In genomic region chr2:111178730-111179405, GRCh38 we compare ENCODE assay signal across 1 cellular context.
TF ChIP-seq lines count a peak whose summit lies in the region.

No MANE protein-coding gene starts in this region.

TF ChIP-seq in HepG2, 621 proteins besides CTCF, POLR2A, EP300 and RAD21 (continued from another document and continues in another):
- TF ChIP-seq ZBTB49 (CRISPR knock-in tag; IDR thresholded peaks at IDR 0.05; ENCODE audit: borderline replicate concordance) (peak; percentile 11; the same call in 1 of the 2 replicates), ZNF296 (CRISPR knock-in tag; conservative IDR thresholded peaks at IDR 0.05) (no peak), NONO (IDR thresholded peaks at IDR 0.05) (no peak), NONO (CRISPR knock-in tag; conservative IDR thresholded peaks at IDR 0.05) (no peak), HINFP (CRISPR knock-in tag; IDR thresholded peaks at IDR 0.05; ENCODE audit: low read depth) (peak; percentile 44; the same call in 1 of the 2 replicates), ZNF724P (CRISPR knock-in tag; IDR thresholded peaks at IDR 0.05; ENCODE audit: borderline replicate concordance) (no peak), ZNF253 (CRISPR knock-in tag; IDR thresholded peaks at IDR 0.05; ENCODE audit: borderline replicate concordance) (no peak; the same call in 1 of the 2 replicates), KIAA2018 (CRISPR knock-in tag; IDR thresholded peaks at IDR 0.05; ENCODE audit: borderline replicate concordance) (no peak), PAXIP1 (CRISPR knock-in tag; conservative IDR thresholded peaks at IDR 0.05) (peak; percentile 86), NBN (conservative IDR thresholded peaks at IDR 0.05) (no peak), XRCC5 (optimal IDR thresholded peaks at IDR 0.05; ENCODE audit: low read length) (peak; percentile 24), ZNF800 (CRISPR knock-in tag; IDR thresholded peaks at IDR 0.05) (no peak), ELF1 (CRISPR knock-in tag; IDR thresholded peaks at IDR 0.05) (0 out of 2 replicates have a peak, but pooled peaks have one; percentile 39), ZNF124 (CRISPR knock-in tag; IDR thresholded peaks at IDR 0.05) (no peak), XBP1 (CRISPR knock-in tag; IDR thresholded peaks at IDR 0.05) (no peak), ZNF354B (CRISPR knock-in tag; IDR thresholded peaks at IDR 0.05) (0 out of 2 replicates have a peak, but pooled peaks have one; percentile 54), AHDC1 (CRISPR knock-in tag; IDR thresholded peaks at IDR 0.05; ENCODE audit: borderline replicate concordance) (peak; percentile 91; the same call in 1 of the 2 replicates), NR0B2 (CRISPR knock-in tag; IDR thresholded peaks at IDR 0.05) (0 out of 2 replicates have a peak, but pooled peaks have one; percentile 42), SOX13 (IDR thresholded peaks at IDR 0.05) (no peak), SOX13 (CRISPR knock-in tag; conservative IDR thresholded peaks at IDR 0.05 in 1 of 2, IDR thresholded peaks at IDR 0.05 in 1 of 2) (peak in 1 of 2 experiments; percentile 59; a peak in 1 of 4 replicates), SNAPC2 (CRISPR knock-in tag; IDR thresholded peaks at IDR 0.05) (peak; percentile 50; the same call in 1 of the 2 replicates), SP4 (CRISPR knock-in tag; IDR thresholded peaks at IDR 0.05) (no peak), MIER3 (CRISPR knock-in tag; IDR thresholded peaks at IDR 0.05; ENCODE audit: borderline replicate concordance) (peak; percentile 56; the same call in 1 of the 2 replicates), CEBPG (CRISPR knock-in tag; IDR thresholded peaks at IDR 0.05) (peak; percentile 82), ZNF205 (CRISPR knock-in tag; IDR thresholded peaks at IDR 0.05) (no peak), TEAD2 (CRISPR knock-in tag; IDR thresholded peaks at IDR 0.05) (no peak), BRD4 (CRISPR knock-in tag; IDR thresholded peaks at IDR 0.05) (no peak), DNMT3B (CRISPR knock-in tag; conservative IDR thresholded peaks at IDR 0.05) (no peak), ZNF263 (CRISPR knock-in tag; IDR thresholded peaks at IDR 0.05) (peak; percentile 77; the same call in 1 of the 2 replicates), ZMYM2 (CRISPR knock-in tag; IDR thresholded peaks at IDR 0.05) (0 out of 2 replicates have a peak, but pooled peaks have one; percentile 53), SOX5 (CRISPR knock-in tag; IDR thresholded peaks at IDR 0.05; ENCODE audit: borderline replicate concordance) (peak; percentile 23; the same call in 1 of the 2 replicates), GATAD1 (CRISPR knock-in tag; IDR thresholded peaks at IDR 0.05) (0 out of 2 replicates have a peak, but pooled peaks have one; percentile 9)
